In the genomic region with DNA sequence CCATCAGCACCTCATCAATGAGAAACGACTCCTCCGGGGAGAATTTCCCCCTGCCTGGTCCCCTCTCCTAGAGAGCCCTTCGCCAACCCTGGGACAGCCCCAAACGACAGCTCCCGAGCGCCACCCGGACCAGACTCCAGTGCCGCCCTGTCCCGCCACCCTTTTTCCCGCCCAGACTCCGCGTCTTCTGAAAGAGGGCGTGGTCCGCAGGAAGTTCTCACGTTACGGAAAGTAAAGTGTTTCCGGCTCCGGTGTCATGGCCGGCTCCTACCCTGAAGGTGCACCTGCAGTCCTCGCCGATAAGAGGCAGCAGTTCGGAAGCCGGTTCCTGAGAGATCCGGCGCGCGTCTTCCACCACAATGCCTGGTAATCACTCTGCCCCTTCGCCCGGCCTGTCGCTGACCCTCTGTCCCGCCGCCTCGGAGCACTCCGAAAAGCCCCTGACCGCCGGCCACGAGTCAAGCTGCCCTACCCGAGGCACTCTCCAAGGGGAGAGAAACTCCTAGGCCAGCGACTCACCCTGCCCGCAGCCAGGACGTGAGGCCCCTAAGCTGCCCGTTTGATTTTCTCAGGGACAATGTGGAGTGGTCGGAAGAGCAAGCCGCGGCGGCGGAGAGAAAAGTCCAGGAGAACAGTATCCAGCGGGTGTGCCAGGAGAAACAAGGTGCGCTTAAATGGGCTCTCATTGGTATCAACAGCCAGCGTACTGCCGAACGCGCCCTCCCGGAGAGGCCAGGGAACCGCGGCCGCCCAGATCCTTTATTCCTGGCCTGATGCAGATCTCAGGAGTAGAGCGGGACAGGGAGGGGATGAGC, we compare ENCODE assay signal across 8 cellular contexts. TPM values are rescaled to one million over a fixed set of nuclear protein-coding genes. Genes with fewer than 3 reads are reported as not detected.
DNase-seq lines count a peak whose midpoint lies in the region; ATAC-seq and TF ChIP-seq lines count a peak whose summit lies in the region.
"Not testable (repeated sequence)": the region's sequence is repeated elsewhere in the genome, so short reads cannot be mapped to it uniquely, and the experiment has no call there.

A gene with protein sequence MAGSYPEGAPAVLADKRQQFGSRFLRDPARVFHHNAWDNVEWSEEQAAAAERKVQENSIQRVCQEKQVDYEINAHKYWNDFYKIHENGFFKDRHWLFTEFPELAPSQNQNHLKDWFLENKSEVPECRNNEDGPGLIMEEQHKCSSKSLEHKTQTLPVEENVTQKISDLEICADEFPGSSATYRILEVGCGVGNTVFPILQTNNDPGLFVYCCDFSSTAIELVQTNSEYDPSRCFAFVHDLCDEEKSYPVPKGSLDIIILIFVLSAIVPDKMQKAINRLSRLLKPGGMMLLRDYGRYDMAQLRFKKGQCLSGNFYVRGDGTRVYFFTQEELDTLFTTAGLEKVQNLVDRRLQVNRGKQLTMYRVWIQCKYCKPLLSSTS (plus strand): TSS at position 251 of the 815 bp plus-strand sequence. CDS start 6 bp downstream, at position 257.

- not testable (repeated sequence) for H3K27me3 Mint-ChIP-seq in activated T-helper 1 cell treated with anti-CD3 and anti-CD28 coated beads, Interleukin-12 subunit alpha, Interleukin-12 subunit beta, Interleukin-2, Interleukin-4 antibody, amounts not matched to agents 30 ng/mL and 10 ng/mL and 1 ng/mL, durations not matched to agents 14 hours and 24 hours and 36 hours (ENCODE audit: insufficient read depth); natural killer cell treated with Interleukin-12 subunit alpha and Interleukin-12 subunit beta and Interleukin-15 and Interleukin-18, amount 100 ng/mL, for 72 hours

- peaks cover 11% of the 10 kb centered on the region; the same call in 1 of the 2 replicates for H3K36me3 ChIP-seq in ES-I3 (ENCODE audit: insufficient read depth, low read length)

- not testable (repeated sequence) for H3K36me3 Mint-ChIP-seq in activated T-helper 1 cell treated with anti-CD3 and anti-CD28 coated beads, Interleukin-12 subunit alpha, Interleukin-12 subunit beta, Interleukin-2, Interleukin-4 antibody, amounts not matched to agents 30 ng/mL and 10 ng/mL and 1 ng/mL, durations not matched to agents 14 hours and 24 hours and 36 hours (ENCODE audit: low read depth); natural killer cell treated with Interleukin-12 subunit alpha and Interleukin-12 subunit beta and Interleukin-15 and Interleukin-18, amount 100 ng/mL, for 72 hours

- not testable (repeated sequence) for H3K4me1 ChIP-seq in ES-I3 (ENCODE audit: insufficient read depth, low read length)

- peaks cover 21% of the 10 kb centered on the region for H3K4me1 Mint-ChIP-seq in activated T-helper 1 cell treated with anti-CD3 and anti-CD28 coated beads, Interleukin-12 subunit alpha, Interleukin-12 subunit beta, Interleukin-2, Interleukin-4 antibody, amounts not matched to agents 30 ng/mL and 10 ng/mL and 1 ng/mL, durations not matched to agents 14 hours and 24 hours and 36 hours (ENCODE audit: low read depth)
- peaks cover 16% of the 10 kb centered on the region in 2 donors for H3K4me1 Mint-ChIP-seq in natural killer cell treated with Interleukin-12 subunit alpha and Interleukin-12 subunit beta and Interleukin-15 and Interleukin-18, amount 100 ng/mL, for 72 hours (ENCODE audit: low read depth in 2 of 2)

- H3K9ac ChIP-seq in ES-I3 (ENCODE audit: low read depth, low read length): peak within 1 kb of the TSS; percentile 80

- intact Hi-C loops in activated T-helper 1 cell treated with anti-CD3 and anti-CD28 coated beads, Interleukin-12 subunit alpha, Interleukin-12 subunit beta, Interleukin-2, Interleukin-4 antibody, amounts not matched to agents 30 ng/mL and 10 ng/mL and 1 ng/mL, durations not matched to agents 14 hours and 24 hours and 36 hours (cut with micrococcal nuclease): loop anchor here (1.0 to 10.0 kb wide), 6 partner anchors 55 to 1747 kb away; a partner anchor contains a TSS

- TF ChIP-seq CTCF in LNCAP (IDR thresholded peaks at IDR 0.05): peak; percentile 19; the same call in 1 of the 2 replicates

- DNase-seq in H4 (ENCODE audit: low spot score) (peak; percentile 96), RPMI7951 (ENCODE audit: low read depth) (peak; percentile 83), fibroblast of peridontal ligament (ENCODE audit: extremely low read depth) (peak; percentile 74)
- peak; percentile 85 for DNase-seq in activated T-helper 1 cell treated with anti-CD3 and anti-CD28 coated beads, Interleukin-12 subunit alpha, Interleukin-12 subunit beta, Interleukin-2, Interleukin-4 antibody, amounts not matched to agents 30 ng/mL and 10 ng/mL and 1 ng/mL, durations not matched to agents 14 hours and 24 hours and 36 hours (ENCODE audit: low spot score)
- DNase-seq in natural killer cell treated with Interleukin-12 subunit alpha and Interleukin-12 subunit beta and Interleukin-15 and Interleukin-18, amount 100 ng/mL, for 72 hours (ENCODE audit: low spot score): peak; percentile 88
- peak; percentile 86 for DNase-seq in stimulated activated naive CD4-positive, alpha-beta T cell treated with Interleukin-2 at 50 U/mL for 16 hours (lab: John Stamatoyannopoulos, UW)

- H3K27ac Mint-ChIP-seq in activated T-helper 1 cell treated with anti-CD3 and anti-CD28 coated beads, Interleukin-12 subunit alpha, Interleukin-12 subunit beta, Interleukin-2, Interleukin-4 antibody, amounts not matched to agents 30 ng/mL and 10 ng/mL and 1 ng/mL, durations not matched to agents 14 hours and 24 hours and 36 hours: peak within 1 kb of the TSS; percentile 91
- H3K27ac Mint-ChIP-seq in natural killer cell treated with Interleukin-12 subunit alpha and Interleukin-12 subunit beta and Interleukin-15 and Interleukin-18, amount 100 ng/mL, for 72 hours: peak within 1 kb of the TSS; percentile 80 to 89

- not testable (repeated sequence) for H3K9me3 Mint-ChIP-seq in activated T-helper 1 cell treated with anti-CD3 and anti-CD28 coated beads, Interleukin-12 subunit alpha, Interleukin-12 subunit beta, Interleukin-2, Interleukin-4 antibody, amounts not matched to agents 30 ng/mL and 10 ng/mL and 1 ng/mL, durations not matched to agents 14 hours and 24 hours and 36 hours; natural killer cell treated with Interleukin-12 subunit alpha and Interleukin-12 subunit beta and Interleukin-15 and Interleukin-18, amount 100 ng/mL, for 72 hours

- peak within 1 kb of the TSS; percentile 97 for H3K4me3 Mint-ChIP-seq in activated T-helper 1 cell treated with anti-CD3 and anti-CD28 coated beads, Interleukin-12 subunit alpha, Interleukin-12 subunit beta, Interleukin-2, Interleukin-4 antibody, amounts not matched to agents 30 ng/mL and 10 ng/mL and 1 ng/mL, durations not matched to agents 14 hours and 24 hours and 36 hours
- peak within 1 kb of the TSS; percentile 98 for H3K4me3 Mint-ChIP-seq in natural killer cell treated with Interleukin-12 subunit alpha and Interleukin-12 subunit beta and Interleukin-15 and Interleukin-18, amount 100 ng/mL, for 72 hours

- not testable (repeated sequence) for H3K9me3 ChIP-seq in ES-I3 (ENCODE audit: control insufficient read depth, insufficient read depth, low read length)

- peak; percentile 97 for ATAC-seq in natural killer cell treated with Interleukin-12 subunit alpha and Interleukin-12 subunit beta and Interleukin-15 and Interleukin-18, amount 100 ng/mL, for 72 hours

RNA-seq across cellular contexts. Expression of the gene that starts here (rescaled TPM):
- 19.8 and 28.3 TPM in 2 replicates for total RNA-seq in H4 (2014; rRNA removed; shearing (Covaris generic))
- total RNA-seq in RPMI7951 (2014; rRNA removed; shearing (Covaris generic)): 17.2 and 19.0 TPM in 2 replicates
- 35.5 and 36.5 TPM in 2 replicates for total RNA-seq in activated T-helper 1 cell treated with anti-CD3 and anti-CD28 coated beads, Interleukin-12 subunit alpha, Interleukin-12 subunit beta, Interleukin-2, Interleukin-4 antibody, amounts not matched to agents 30 ng/mL and 10 ng/mL and 1 ng/mL, durations not matched to agents 14 hours and 24 hours and 36 hours
- total RNA-seq in natural killer cell treated with Interleukin-12 subunit alpha and Interleukin-12 subunit beta and Interleukin-15 and Interleukin-18, amount 100 ng/mL, for 72 hours: 10 to 100 TPM; 20.4 to 28.1 TPM

Comparison
In these comparisons a context has a peak if more than half of its experiments do, and no peak if none do; other contexts are left out.
1. Peak in every context shown above with its lines: DNase-seq and ATAC-seq.